In genomic region chr22:38104084-38104483, GRCh38 we compare ENCODE assay signal across 10 cellular contexts. TPM values are rescaled to one million over a fixed set of nuclear protein-coding genes. Genes with fewer than 3 reads are reported as not detected.
DNase-seq lines count a peak whose midpoint lies in the region; ATAC-seq, FAIRE-seq and TF ChIP-seq lines count a peak whose summit lies in the region.
"Had no signal": no experiment of that assay in that cellular context is flagged by ENCODE, and none has a peak within 500 bp of the region (broad histone marks: within the 10 kb centered on the region; RNA-seq: fewer than 3 reads in every experiment).

No MANE protein-coding gene starts in this region.

- H3K4me3 ChIP-seq in OCI-LY1 (ENCODE audit: low read depth, low read length, poor library complexity, severe bottlenecking) (no peak overlapping the region), thoracic aorta (no peak overlapping the region)

- peaks cover 3% of the 10 kb centered on the region for H3K4me1 Mint-ChIP-seq in activated naive CD4-positive, alpha-beta T cell treated with anti-CD3 and anti-CD28 coated beads, Interleukin-2, amount 50 U/mL, for 24 hours
- H3K4me1 Mint-ChIP-seq in activated naive CD4-positive, alpha-beta T cell treated with anti-CD3 and anti-CD28 coated beads, Interleukin-2, amount 10 ng/mL, durations not matched to agents 7 days and 5 days = peaks cover 7% of the 10 kb centered on the region
- H3K4me1 Mint-ChIP-seq: CD14-positive monocyte had no signal

- no peak for FAIRE-seq in H54 (lab: Jason Lieb, UNC)

- H3F3A ChIP-seq in OCI-LY1 (ENCODE audit: insufficient read depth, low read length) = no peaks in the 10 kb centered on the region

- H3K27ac ChIP-seq in OCI-LY1 (ENCODE audit: low read depth, low read length, poor library complexity, severe bottlenecking) = no peak overlapping the region
- H3K27ac ChIP-seq in thoracic aorta = no peak overlapping the region

- H3K4me3 Mint-ChIP-seq in activated naive CD4-positive, alpha-beta T cell treated with anti-CD3 and anti-CD28 coated beads, Interleukin-2, amount 50 U/mL, for 24 hours = peak overlapping the region; percentile 1
- H3K4me3 Mint-ChIP-seq in activated naive CD4-positive, alpha-beta T cell treated with anti-CD3 and anti-CD28 coated beads, Interleukin-2, amount 10 ng/mL, durations not matched to agents 7 days and 5 days = no peak overlapping the region
- H3K4me3 Mint-ChIP-seq: CD14-positive monocyte had no signal

- TF ChIP-seq CTCF in OCI-LY1 (IDR thresholded peaks at IDR 0.05; ENCODE audit: low read length) (peak; percentile 43), thoracic aorta (IDR thresholded peaks at IDR 0.05) (peak; percentile 15)

- no peak overlapping the region for H3K9ac ChIP-seq in OCI-LY1 (ENCODE audit: low read length)

- no peaks in the 10 kb centered on the region for H3K36me3 ChIP-seq in OCI-LY1 (ENCODE audit: insufficient read depth, low read length)
- no peaks in the 10 kb centered on the region for H3K36me3 ChIP-seq in thoracic aorta

- H3K9me2 ChIP-seq in OCI-LY1 (ENCODE audit: low read depth, low read length) = no peaks in the 10 kb centered on the region

- H3K27me3 ChIP-seq in OCI-LY1 (ENCODE audit: insufficient read depth, low read length) = no peaks in the 10 kb centered on the region
- no peaks in the 10 kb centered on the region for H3K27me3 ChIP-seq in thoracic aorta (replicated peaks; ENCODE audit: insufficient read depth)

- H3K27ac Mint-ChIP-seq in activated naive CD4-positive, alpha-beta T cell treated with anti-CD3 and anti-CD28 coated beads, Interleukin-2, amount 50 U/mL, for 24 hours = no peak overlapping the region
- H3K27ac Mint-ChIP-seq in activated naive CD4-positive, alpha-beta T cell treated with anti-CD3 and anti-CD28 coated beads, Interleukin-2, amount 10 ng/mL, durations not matched to agents 7 days and 5 days = no peak overlapping the region
- H3K27ac Mint-ChIP-seq: CD14-positive monocyte had no signal

- no peaks in the 10 kb centered on the region for H3K27me3 Mint-ChIP-seq in activated naive CD4-positive, alpha-beta T cell treated with anti-CD3 and anti-CD28 coated beads, Interleukin-2, amount 50 U/mL, for 24 hours
- peaks cover 3% of the 10 kb centered on the region for H3K27me3 Mint-ChIP-seq in activated naive CD4-positive, alpha-beta T cell treated with anti-CD3 and anti-CD28 coated beads, Interleukin-2, amount 10 ng/mL, durations not matched to agents 7 days and 5 days

- no peak overlapping the region for H3K4me2 ChIP-seq in OCI-LY1 (ENCODE audit: low read length)

- CTCF ChIA-PET in activated naive CD4-positive, alpha-beta T cell treated with anti-CD3 and anti-CD28 coated beads, Interleukin-2, amount 10 ng/mL, durations not matched to agents 7 days and 5 days (lab: Charles Lee) = interaction anchor here (0.6 to 2.6 kb wide), 4 partner anchors 11 to 52 kb away, joined by 3 to 12 read pairs (median 4); no protein-coding TSS in a partner anchor

- H3K9me3 ChIP-seq in OCI-LY1 (ENCODE audit: low read length) (no peaks in the 10 kb centered on the region), thoracic aorta (no peaks in the 10 kb centered on the region)

- no peak for TF ChIP-seq POLR2A in H54 (IDR thresholded peaks at IDR 0.05; ENCODE audit: low read depth, low read length)

- no peak for ATAC-seq in thoracic aorta (ENCODE audit: insufficient number of reproducible peaks, low FRiP score, low read depth)
- ATAC-seq: sciatic nerve had no signal

- H3K4me1 ChIP-seq in OCI-LY1 (ENCODE audit: insufficient read depth, low read length, severe bottlenecking) (no peaks in the 10 kb centered on the region), thoracic aorta (ENCODE audit: control insufficient read depth in 1 of 2, low read depth in 2 of 2) (peaks cover 0 to 12% of the 10 kb centered on the region in 2 donors)

- no peaks in the 10 kb centered on the region for H3K9me3 Mint-ChIP-seq in activated naive CD4-positive, alpha-beta T cell treated with anti-CD3 and anti-CD28 coated beads, Interleukin-2, amount 50 U/mL, for 24 hours
- H3K9me3 Mint-ChIP-seq in activated naive CD4-positive, alpha-beta T cell treated with anti-CD3 and anti-CD28 coated beads, Interleukin-2, amount 10 ng/mL, durations not matched to agents 7 days and 5 days = no peaks in the 10 kb centered on the region

- no peaks in the 10 kb centered on the region for H3K79me2 ChIP-seq in OCI-LY1 (ENCODE audit: insufficient read depth, low read length)

- H4K20me1 ChIP-seq in OCI-LY1 (ENCODE audit: insufficient read depth, low read length) = no peaks in the 10 kb centered on the region

- H3K36me3 Mint-ChIP-seq in activated naive CD4-positive, alpha-beta T cell treated with anti-CD3 and anti-CD28 coated beads, Interleukin-2, amount 50 U/mL, for 24 hours = peaks cover 6% of the 10 kb centered on the region
- no peaks in the 10 kb centered on the region for H3K36me3 Mint-ChIP-seq in activated naive CD4-positive, alpha-beta T cell treated with anti-CD3 and anti-CD28 coated beads, Interleukin-2, amount 10 ng/mL, durations not matched to agents 7 days and 5 days
- H3K36me3 Mint-ChIP-seq: CD14-positive monocyte had no signal

- H2AFZ ChIP-seq in OCI-LY1 (ENCODE audit: low read length) = no peak overlapping the region

- DNase-seq in activated naive CD4-positive, alpha-beta T cell treated with anti-CD3 and anti-CD28 coated beads, Interleukin-2, amount 10 ng/mL, durations not matched to agents 7 days and 5 days = no peak
- peak; percentile 11 for DNase-seq in fibroblast of peridontal ligament (ENCODE audit: extremely low read depth)
- DNase-seq in thoracic aorta (ENCODE audit: low spot score) = no peak
- DNase-seq in effector CD4-positive, alpha-beta T cell = no peak
- DNase-seq in H54 (ENCODE audit: insufficient read length, low spot score) = no peak
- DNase-seq in activated CD4-positive, alpha-beta T cell treated with anti-CD3 and anti-CD28 coated beads for 4 hours = no peak

RNA-seq across cellular contexts. Expression of gene BAIAP2L2, which starts 6.4 kb away (rescaled TPM):
- total RNA-seq in thoracic aorta = 1 to 10 TPM in 1 of 2 donors, not detected in 1; 2.5 TPM

RNA-seq across cellular contexts. Expression of gene SLC16A8, which starts 20.1 kb away (rescaled TPM):
- total RNA-seq in thoracic aorta = 1 to 10 TPM; 1.2 to 1.5 TPM

RNA-seq across cellular contexts. Expression of gene PICK1, which starts 46.9 kb away (rescaled TPM):
- total RNA-seq in thoracic aorta = 10 to 100 TPM; 33.9 to 56.2 TPM
